ENCODE assay signal across 13 cellular contexts in genomic region chr11:76610871-76611475, GRCh38. TPM values are rescaled to one million over a fixed set of nuclear protein-coding genes. Genes with fewer than 3 reads are reported as not detected.
DNase-seq lines count a peak whose midpoint lies in the region; ATAC-seq and TF ChIP-seq lines count a peak whose summit lies in the region.
"Had no signal": no experiment of that assay in that cellular context is flagged by ENCODE, and none has a peak within 500 bp of the region (broad histone marks: within the 10 kb centered on the region; RNA-seq: fewer than 3 reads in every experiment).

No MANE protein-coding gene starts in this region.

- DNase-seq in NCI-H187 (lab: John Stamatoyannopoulos, UW) (peak; percentile 40 to 57), NCI-H187 treated with DMSO at 0.1 percent for 48 hours (lab: John Stamatoyannopoulos, UW) (no peak), SK-N-DZ (ENCODE audit: low spot score) (peak; percentile 83), right cardiac atrium (peak in 2 of 3 donors; percentile 57 to 78), suprapubic skin (ENCODE audit: low spot score in 2 of 2) (peak; percentile 61 to 73), GM20000 (ENCODE audit: low spot score) (no peak), HEK293T (ENCODE audit: extremely low spot score) (no peak)

- intact Hi-C loops in right cardiac atrium (cut with DNase I): no loop called here

- H3K36me3 ChIP-seq in suprapubic skin: no peaks in the 10 kb centered on the region
- H3K36me3 ChIP-seq: esophagus muscularis mucosa had no signal

- POLR2A ChIA-PET in HEK293T (lab: Yijun Ruan, JAX): interaction anchor here (0.8 kb wide), 1 partner anchor 67 kb away, joined by 3 read pairs; no protein-coding TSS in a partner anchor

- ATAC-seq in right cardiac atrium: peak in 1 of 2 donors; percentile 7
- no peak for ATAC-seq in GM18517 (IDR thresholded peaks at IDR 0.05; ENCODE audit: unreplicated experiment)

- H3K4me1 ChIP-seq in right cardiac atrium (ENCODE audit: control insufficient read depth, insufficient read depth, low read length) (peaks cover 23% of the 10 kb centered on the region), suprapubic skin (peaks cover 38% of the 10 kb centered on the region)

- TF ChIP-seq EP300 in suprapubic skin (IDR thresholded peaks at IDR 0.05): no peak

- H3K9me3 ChIP-seq in right cardiac atrium (ENCODE audit: control insufficient read depth, low read length) (no peaks in the 10 kb centered on the region), suprapubic skin (no peaks in the 10 kb centered on the region)
- H3K9me3 ChIP-seq: esophagus muscularis mucosa had no signal

- no peak overlapping the region for H3K4me3 ChIP-seq in right cardiac atrium (ENCODE audit: low read length)
- H3K4me3 ChIP-seq in suprapubic skin: no peak overlapping the region
- H3K4me3 ChIP-seq: esophagus muscularis mucosa, lung, smooth muscle cell had no signal

- 38% methylated on average over 8 of the region's 8 CpGs for WGBS in right cardiac atrium
- 50% methylated on average over 8 of the region's 8 CpGs for WGBS in suprapubic skin

- H3K27me3 ChIP-seq in right cardiac atrium (ENCODE audit: control insufficient read depth, insufficient read depth) (no peaks in the 10 kb centered on the region), suprapubic skin (no peaks in the 10 kb centered on the region)
- H3K27me3 ChIP-seq: esophagus muscularis mucosa had no signal

- CTCF ChIA-PET in HEK293T (lab: Yijun Ruan, JAX): no interaction called here

- H3K27ac ChIP-seq in right cardiac atrium (ENCODE audit: low read length) (peak overlapping the region; percentile 3), suprapubic skin (no peak overlapping the region)
- H3K27ac ChIP-seq: esophagus muscularis mucosa, KMS-11 had no signal

- TF ChIP-seq CTCF in suprapubic skin (IDR thresholded peaks at IDR 0.05) (no peak), GM20000 (IDR thresholded peaks at IDR 0.05; ENCODE audit: extremely low read depth, missing control alignments) (no peak)

- TF ChIP-seq POLR2A in suprapubic skin (IDR thresholded peaks at IDR 0.05): no peak

TF ChIP-seq in HEK293T, 16 proteins besides CTCF, POLR2A, EP300 and RAD21:
- no peak for TF ChIP-seq CTBP1 (IDR thresholded peaks at IDR 0.05; ENCODE audit: borderline replicate concordance)
- no peak for TF ChIP-seq ARNT (IDR thresholded peaks at IDR 0.05)

RNA-seq across cellular contexts. Expression of gene LRRC32, which starts 59.6 kb away (rescaled TPM):
- 0.68 and 0.96 TPM in 2 replicates for polyA plus RNA-seq in SK-N-DZ (2014; cell fraction: cytosol; rRNA removed)
- polyA plus RNA-seq in SK-N-DZ (2014; cell fraction: nucleus; rRNA removed): 0.51 and 1.5 TPM in 2 replicates
- 10 to 100 TPM; 27.7 to 49.9 (median 44.9) TPM for total RNA-seq in right cardiac atrium
- polyA plus RNA-seq in right cardiac atrium: 72.1 TPM
- total RNA-seq in suprapubic skin: 10 to 100 TPM; 10.4 to 23.2 (median 17.5) TPM
- total RNA-seq: A673 had no signal

Comparison
In these comparisons a context has a peak if more than half of its experiments do, and no peak if none do; other contexts are left out.
1. DNase-seq: peak in NCI-H187 (2 of 2), SK-N-DZ (single experiment), right cardiac atrium (2 of 3) and suprapubic skin (2 of 2); none in NCI-H187 treated with DMSO at 0.1 percent for 48 hours (single experiment), GM20000 (single experiment) and HEK293T (single experiment).